In genomic region chr19:4760285-4760650, GRCh38 we compare ENCODE assay signal across 8 cellular contexts. TPM values are rescaled to one million over a fixed set of nuclear protein-coding genes. Genes with fewer than 3 reads are reported as not detected.
A peak's percentile ranks its signal among the peaks of the same experiment; 100 is the strongest.
DNase-seq lines count a peak whose midpoint lies in the region; ATAC-seq and TF ChIP-seq lines count a peak whose summit lies in the region.

No MANE protein-coding gene starts in this region.

- CTCF ChIA-PET in Panc1 (lab: Charles Lee): no interaction called here

- H3K4me1 ChIP-seq in Panc1 (ENCODE audit: control insufficient read depth, insufficient read depth, low read length): no peaks in the 10 kb centered on the region

- no peak overlapping the region for H3K27ac Mint-ChIP-seq in osteocyte (ENCODE audit: unreplicated experiment)

- H3K27me3 ChIP-seq in GM06990 (replicated peaks; ENCODE audit: control insufficient read depth, insufficient read depth, low read length): no peaks in the 10 kb centered on the region; the same call in 1 of the 2 replicates
- H3K27me3 ChIP-seq in Panc1 (ENCODE audit: control insufficient read depth, insufficient read depth, low read length): no peaks in the 10 kb centered on the region

- H3K27me3 Mint-ChIP-seq in osteocyte (ENCODE audit: unreplicated experiment): peaks cover 32% of the 10 kb centered on the region

- ATAC-seq in Panc1: no peak
- ATAC-seq in HG03520 (IDR thresholded peaks at IDR 0.05; ENCODE audit: unreplicated experiment): no peak

- peaks cover 3% of the 10 kb centered on the region for H3K4me1 Mint-ChIP-seq in osteocyte (ENCODE audit: unreplicated experiment)

- no peak for TF ChIP-seq CTCF in GM06990 (IDR thresholded peaks at IDR 0.05; ENCODE audit: insufficient read depth, low read length, poor library complexity, severe bottlenecking)
- TF ChIP-seq CTCF in Panc1 (IDR thresholded peaks at IDR 0.05): no peak
- no peak for TF ChIP-seq CTCF in epithelial cell of proximal tubule (conservative IDR thresholded peaks at IDR 0.05; ENCODE audit: low read depth, low read length)
- no peak for TF ChIP-seq CTCF in osteocyte (IDR thresholded peaks at IDR 0.05)

- no peaks in the 10 kb centered on the region for H3K9me3 ChIP-seq in Panc1 (ENCODE audit: control insufficient read depth, insufficient read depth, low read depth, low read length)

- no peaks in the 10 kb centered on the region for H3K9me3 Mint-ChIP-seq in osteocyte (ENCODE audit: unreplicated experiment)

- no peak overlapping the region for H3K27ac ChIP-seq in Panc1 (ENCODE audit: low read length)

- no TSS peak for BruUV-seq in Panc1 (replicated peaks; lab: Mats Ljungman, UMichigan)

- H3K4me3 ChIP-seq in GM06990 (replicated peaks; ENCODE audit: low read depth, low read length): peak overlapping the region; percentile 50
- H3K4me3 ChIP-seq in Panc1 (ENCODE audit: low read depth in 2 of 2, low read length in 2 of 2): peak overlapping the region; percentile 43 to 57
- H3K4me3 ChIP-seq in epithelial cell of proximal tubule (ENCODE audit: low read depth, low read length): peak overlapping the region; percentile 55

- H3K36me3 Mint-ChIP-seq in osteocyte (ENCODE audit: unreplicated experiment): no peaks in the 10 kb centered on the region

- DNase-seq in GM06990 (ENCODE audit: extremely low read depth, insufficient read length) (no peak), Panc1 (ENCODE audit: low read depth, low spot score) (no peak), epithelial cell of proximal tubule (ENCODE audit: low read depth) (no peak), osteocyte (ENCODE audit: extremely low spot score, unreplicated experiment) (no peak), NCI-H82 treated with DMSO at 0.1 percent for 48 hours (lab: John Stamatoyannopoulos, UW; ENCODE audit: unreplicated experiment) (no peak), OCI-M2 (lab: John Stamatoyannopoulos, UW; ENCODE audit: unreplicated experiment) (no peak)
- no peak for DNase-seq in stimulated activated CD4-positive, alpha-beta T cell treated with anti-CD3 and anti-CD28 coated beads, Interleukin-2, amount 100 ng/mL, for 24 hours

- intact Hi-C loops in Panc1 (cut with micrococcal nuclease; ENCODE audit: unreplicated experiment): no loop called here

- peak overlapping the region; percentile 56 for H3K4me3 Mint-ChIP-seq in osteocyte (ENCODE audit: unreplicated experiment)

- in situ Hi-C loops in Panc1 (cut with HindIII; ENCODE audit: low pct_unique_long_range_greater_than_20kb, low sequenced_read_pairs): no loop called here

- H3K36me3 ChIP-seq in GM06990 (ENCODE audit: control insufficient read depth, insufficient read depth, low read length): no peaks in the 10 kb centered on the region
- no peaks in the 10 kb centered on the region for H3K36me3 ChIP-seq in Panc1 (ENCODE audit: control insufficient read depth, insufficient read depth, low read length)

- POLR2A ChIA-PET in Panc1 (lab: Charles Lee): no interaction called here

RNA-seq across cellular contexts. Expression of gene FEM1A, which starts 31.3 kb away (rescaled TPM):
- total RNA-seq in Panc1 (2021; ENCODE audit: unreplicated experiment): 13.4 TPM
- 2.0 TPM for polyA plus RNA-seq in Panc1 (2012; ENCODE audit: insufficient read length)
- total RNA-seq in epithelial cell of proximal tubule: 10.4 and 16.3 TPM in 2 replicates
- total RNA-seq in osteocyte: 12.0 and 13.2 TPM in 2 replicates

RNA-seq across cellular contexts. Expression of gene DPP9, which starts 36.6 kb away (rescaled TPM):
- 108 TPM for total RNA-seq in Panc1 (2021; ENCODE audit: unreplicated experiment)
- 91.4 TPM for polyA plus RNA-seq in Panc1 (2012; ENCODE audit: insufficient read length)
- total RNA-seq in epithelial cell of proximal tubule: 85.3 and 127 TPM in 2 replicates
- 45.6 and 54.8 TPM in 2 replicates for total RNA-seq in osteocyte
